In the genomic region with DNA sequence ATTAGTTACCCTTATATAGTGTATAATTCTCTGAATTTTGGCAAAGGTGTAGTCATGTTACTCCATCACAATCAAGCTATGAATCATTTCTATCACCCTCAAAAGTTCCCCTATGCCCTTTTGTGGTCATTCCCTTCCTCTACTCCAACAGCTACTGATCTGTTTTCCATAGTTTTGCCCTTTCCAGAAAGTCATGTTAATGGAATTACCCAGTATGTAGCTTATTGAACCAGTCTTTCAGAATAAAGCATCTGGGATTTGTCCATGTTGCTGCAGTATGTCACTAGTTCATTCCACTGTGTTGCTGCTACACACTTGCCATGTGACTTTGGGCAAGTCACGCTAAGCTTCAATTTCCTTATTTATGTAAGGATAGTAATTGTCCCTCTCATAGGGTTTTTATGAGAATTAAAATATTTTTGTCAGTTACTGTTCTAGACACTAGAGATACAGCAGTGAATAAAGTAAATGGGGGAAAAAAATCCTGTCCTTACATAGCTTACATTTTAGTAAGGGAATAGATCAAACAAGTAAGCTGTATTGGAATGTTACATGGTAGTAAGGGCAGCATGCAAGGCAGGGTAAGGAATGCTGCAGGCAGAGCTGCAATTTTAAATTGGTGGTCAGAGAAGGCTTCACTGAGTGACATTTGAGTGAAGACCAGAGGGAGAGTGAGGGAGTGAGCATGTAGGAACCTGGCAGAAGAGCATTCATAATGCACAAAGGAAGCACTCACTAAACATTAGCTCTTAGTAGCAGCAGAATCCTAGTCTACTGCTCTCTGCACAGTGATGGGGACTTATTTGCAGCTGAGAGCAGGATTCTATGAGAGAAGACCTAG, we compare ENCODE assay signal across 12 cellular contexts.
A peak's percentile ranks its signal among the peaks of the same experiment; 100 is the strongest.
DNase-seq lines count a peak whose midpoint lies in the region; ATAC-seq and TF ChIP-seq lines count a peak whose summit lies in the region.
"Had no signal": no experiment of that assay in that cellular context is flagged by ENCODE, and none has a peak within 500 bp of the region (broad histone marks: within the 10 kb centered on the region; RNA-seq: fewer than 3 reads in every experiment).

No MANE protein-coding gene starts in this region.

- peak overlapping the region; percentile 49 for H3K4me2 ChIP-seq in GM23248 (ENCODE audit: unreplicated experiment)

- no peaks in the 10 kb centered on the region for H4K20me1 ChIP-seq in GM23248 (ENCODE audit: insufficient read depth)

- H3K9me2 ChIP-seq in GM23248 (ENCODE audit: insufficient read depth), result no peaks in the 10 kb centered on the region

- H3K27me3 ChIP-seq in GM23248 (replicated peaks; ENCODE audit: insufficient read depth), result no peaks in the 10 kb centered on the region
- H3K27me3 ChIP-seq in heart right ventricle, result no peaks in the 10 kb centered on the region
- no peaks in the 10 kb centered on the region for H3K27me3 ChIP-seq in upper lobe of right lung
- no peaks in the 10 kb centered on the region for H3K27me3 ChIP-seq in upper lobe of left lung
- H3K27me3 ChIP-seq: dorsolateral prefrontal cortex had no signal

- peak overlapping the region; percentile 5; the same call in 1 of the 2 replicates for H3K9ac ChIP-seq in GM23248

- H3K27ac ChIP-seq in GM23248 (peak overlapping the region; percentile 62), heart right ventricle (peak overlapping the region in 6 of 10 donors; percentile 13 to 59 (median 52)), upper lobe of right lung (no peak overlapping the region), upper lobe of left lung (peak overlapping the region in 1 of 4 donors; percentile 10)
- H3K27ac ChIP-seq: prostate gland had no signal

- H3K36me3 ChIP-seq in GM23248 (ENCODE audit: low read depth) (no peaks in the 10 kb centered on the region), heart right ventricle (no peaks in the 10 kb centered on the region), upper lobe of right lung (no peaks in the 10 kb centered on the region), upper lobe of left lung (no peaks in the 10 kb centered on the region)
- H3K36me3 ChIP-seq: prostate gland had no signal

- DNase-seq in GM23248 (peak; percentile 87), amniotic epithelial cell (ENCODE audit: low read depth) (peak; percentile 20), heart right ventricle (no peak), sciatic nerve (ENCODE audit: low spot score) (no peak), upper lobe of right lung (no peak), UCSD-AML1 (lab: John Stamatoyannopoulos, UW; ENCODE audit: unreplicated experiment) (no peak), upper lobe of left lung (no peak)
- no peak for DNase-seq in activated CD4-positive, alpha-beta T cell treated with anti-CD3 and anti-CD28 coated beads, Interleukin-2, amount 50 U/mL, for 1 hour
- DNase-seq: activated CD4-positive, alpha-beta T cell treated with anti-CD3 and anti-CD28 coated beads, Interleukin-2, amount 50 U/mL, for 4 hours; activated naive CD4-positive, alpha-beta T cell; dorsolateral prefrontal cortex had no signal

- H2AFZ ChIP-seq in GM23248, result 0 out of 2 replicates have a peak overlapping the region, but pooled peaks have one; percentile 2

- intact Hi-C loops in heart right ventricle (cut with DNase I) (loop anchor here in 3 of 10 donors (10.0 kb wide), 3 partner anchors 48 to 132 kb away; partner anchors contain the start of gene SPTBN1 (in 1 of the 3)), sciatic nerve (cut with DNase I) (no loop called here), upper lobe of right lung (cut with DNase I) (no loop called here)

- H3K79me2 ChIP-seq in GM23248 (ENCODE audit: insufficient read depth), result no peaks in the 10 kb centered on the region

- peak overlapping the region; percentile 20 for H3K4me3 ChIP-seq in GM23248
- H3K4me3 ChIP-seq in heart right ventricle, result no peak overlapping the region
- no peak overlapping the region for H3K4me3 ChIP-seq in upper lobe of right lung
- no peak overlapping the region for H3K4me3 ChIP-seq in upper lobe of left lung
- H3K4me3 ChIP-seq: dorsolateral prefrontal cortex, prostate gland had no signal

- TF ChIP-seq CTCF in heart right ventricle (IDR thresholded peaks at IDR 0.05), result no peak
- no peak for TF ChIP-seq CTCF in upper lobe of right lung (IDR thresholded peaks at IDR 0.05)
- TF ChIP-seq CTCF in upper lobe of left lung (IDR thresholded peaks at IDR 0.05), result no peak

- in situ Hi-C loops in GM23248 (cut with MboI), result no loop called here

- 26 to 53% methylated on average over 1 of the region's 1 CpG for WGBS in GM23248 (ENCODE audit: low coverage in 1 of 2, low lambda C conversion rate in 2 of 2, missing lambda C conversion rate in 2 of 2), 2 experiments
- WGBS in heart right ventricle, 2 donors, result 72 to 83% methylated on average over 1 of the region's 1 CpG
- WGBS in upper lobe of left lung, 2 donors, result 58 to 60% methylated on average over 1 of the region's 1 CpG

- no peak for TF ChIP-seq EP300 in upper lobe of left lung (IDR thresholded peaks at IDR 0.05)

- no peak for TF ChIP-seq POLR2A in upper lobe of left lung (IDR thresholded peaks at IDR 0.05)

- H3F3A ChIP-seq in GM23248 (ENCODE audit: insufficient read depth), result peaks cover 21% of the 10 kb centered on the region

- peak in 6 of 8 donors; percentile 7 to 58 (median 44) for ATAC-seq in heart right ventricle
- peak; percentile 51 for ATAC-seq in sciatic nerve
- no peak for ATAC-seq in upper lobe of right lung
- ATAC-seq in upper lobe of left lung (ENCODE audit: low FRiP score in 2 of 2), result no peak

- H3K9me3 ChIP-seq in GM23248 (ENCODE audit: low read depth) (no peaks in the 10 kb centered on the region), heart right ventricle (no peaks in the 10 kb centered on the region), upper lobe of right lung (no peaks in the 10 kb centered on the region), upper lobe of left lung (no peaks in the 10 kb centered on the region)
- H3K9me3 ChIP-seq: prostate gland had no signal

- H3K4me1 ChIP-seq in GM23248 (ENCODE audit: insufficient read depth) (peaks cover 40% of the 10 kb centered on the region), heart right ventricle (peaks cover 0 to 32% (median 19%) of the 10 kb centered on the region in 9 donors), upper lobe of right lung (peaks cover 7% of the 10 kb centered on the region), upper lobe of left lung (peaks cover 1 to 9% (median 4%) of the 10 kb centered on the region in 4 donors)
- H3K4me1 ChIP-seq: prostate gland had no signal

Comparison
In these comparisons a context has a peak if more than half of its experiments do, and no peak if none do; other contexts are left out.
1. DNase-seq: peak in GM23248 (single experiment) and amniotic epithelial cell (single experiment); none in heart right ventricle (0 of 2), sciatic nerve (single experiment), activated CD4-positive, alpha-beta T cell treated with anti-CD3 and anti-CD28 coated beads, Interleukin-2, amount 50 U/mL, for 1 hour (single experiment), upper lobe of right lung (single experiment), UCSD-AML1 (single experiment) and upper lobe of left lung (0 of 2).
2. ATAC-seq: peak in heart right ventricle (6 of 8) and sciatic nerve (single experiment); none in upper lobe of right lung (single experiment) and upper lobe of left lung (0 of 2).